ENCODE assay signal across 31 cellular contexts in the genomic region with DNA sequence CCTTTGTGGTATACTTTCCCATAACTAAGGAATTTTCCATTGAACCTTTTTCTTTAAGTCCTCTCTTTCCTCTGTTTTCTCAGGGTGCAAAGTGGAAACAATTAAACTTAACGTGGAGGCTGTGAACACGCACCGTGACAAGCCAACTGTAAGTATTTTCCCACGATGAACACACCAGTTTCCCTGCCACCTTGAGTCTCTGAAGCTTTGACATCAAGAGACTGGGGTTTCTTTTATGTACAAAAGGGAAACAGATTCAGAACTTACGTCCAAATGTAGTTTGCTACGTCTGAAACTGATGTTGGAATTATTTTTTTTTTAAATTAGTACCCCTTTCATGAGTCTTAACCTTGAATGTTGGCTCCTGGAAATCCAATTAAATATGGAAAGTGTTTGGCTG. TPM values are rescaled to one million over a fixed set of nuclear protein-coding genes. Genes with fewer than 3 reads are reported as not detected.
"Had no signal": no experiment of that assay in that cellular context is flagged by ENCODE, and none has a peak within 500 bp of the region (broad histone marks: within the 10 kb centered on the region; RNA-seq: fewer than 3 reads in every experiment).

No MANE protein-coding gene starts in this region.

- H3K4me3 ChIP-seq: esophagus squamous epithelium, psoas muscle, sigmoid colon, suprapubic skin, transverse colon had no signal

- H3K27ac Mint-ChIP-seq: dendritic cell treated with granulocyte-macrophage colony-stimulating factor and Interleukin-4, amounts not matched to agents 40 ng/mL and 50 ng/mL, for 4 days; stimulated activated memory B cell treated with anti-CD40 and anti-IgM and Interleukin-4, amounts not matched to agents 10 μg/mL and 1 μg/mL and 100 μg/mL, for 72 hours had no signal

- H3K9me3 ChIP-seq: esophagus squamous epithelium, psoas muscle, sigmoid colon, suprapubic skin, transverse colon had no signal

- DNase-seq: activated CD4-positive, alpha-beta T cell treated with anti-CD3 and anti-CD28 coated beads for 48 hours; activated CD4-positive, alpha-beta T cell treated with anti-CD3 and anti-CD28 coated beads, Interleukin-2, amount 50 U/mL, for 48 hours; activated CD8-positive, alpha-beta memory T cell treated with anti-CD3 and anti-CD28 coated beads, Interleukin-2, amount 50 U/mL, for 48 hours; activated gamma-delta T cell treated with Interleukin-2 at 50 U/mL for 16 hours; activated T-cell treated with anti-CD3 and anti-CD28 coated beads, Interleukin-2, amount 50 U/mL, for 24 hours; anterior cingulate cortex; esophagus squamous epithelium; foreskin melanocyte; left ventricle myocardium superior; mammary epithelial cell; naive B cell; occipital lobe; psoas muscle; sigmoid colon; small intestine; stimulated activated CD4-positive, alpha-beta T cell treated with anti-CD3 and anti-CD28 coated beads, Interleukin-1b, Interleukin-23, amount 100 ng/mL, for 48 hours; stimulated activated CD4-positive, alpha-beta T cell treated with anti-CD3 and anti-CD28 coated beads, Interleukin-4, amount 100 ng/mL, for 4 hours; stimulated activated CD8-positive, alpha-beta memory T cell treated with anti-CD3 and anti-CD28 coated beads, Interleukin-4, amount 100 ng/mL, for 48 hours; T-helper 1 cell; T-helper 9 cell; transverse colon; WERI-Rb-1 had no signal

- H3K27ac ChIP-seq: epithelial cell of prostate, esophagus squamous epithelium, parathyroid adenoma, psoas muscle, sigmoid colon, suprapubic skin, transverse colon, WERI-Rb-1 had no signal

- H3K9ac ChIP-seq: parathyroid adenoma had no signal

- H3K27me3 Mint-ChIP-seq: activated T-cell treated with anti-CD3 and anti-CD28 coated beads, Interleukin-2, amount 50 U/mL, for 24 hours; central memory CD8-positive, alpha-beta T cell; dendritic cell treated with granulocyte-macrophage colony-stimulating factor and Interleukin-4, amounts not matched to agents 40 ng/mL and 50 ng/mL, for 4 days; naive B cell; stimulated activated memory B cell treated with anti-CD40 and anti-IgM and Interleukin-4, amounts not matched to agents 10 μg/mL and 1 μg/mL and 100 μg/mL, for 72 hours had no signal

- H3K4me1 Mint-ChIP-seq: neural crest cell had no signal

- H3K4me3 Mint-ChIP-seq: activated T-cell treated with anti-CD3 and anti-CD28 coated beads, Interleukin-2, amount 50 U/mL, for 24 hours; activated T-helper 17 cell treated with anti-CD3 and anti-CD28 coated beads, Interleukin-2, amount 50 U/mL, for 72 hours; central memory CD8-positive, alpha-beta T cell; dendritic cell treated with granulocyte-macrophage colony-stimulating factor and Interleukin-4, amounts not matched to agents 40 ng/mL and 50 ng/mL, for 4 days; neural crest cell; stimulated activated memory B cell treated with anti-CD40 and anti-IgM and Interleukin-4, amounts not matched to agents 10 μg/mL and 1 μg/mL and 100 μg/mL, for 72 hours had no signal

- H3K4me1 ChIP-seq: parathyroid adenoma, psoas muscle, sigmoid colon had no signal

- H3K36me3 ChIP-seq: WERI-Rb-1 had no signal

- H3K9me3 Mint-ChIP-seq: activated T-cell treated with anti-CD3 and anti-CD28 coated beads, Interleukin-2, amount 50 U/mL, for 24 hours; activated T-helper 17 cell treated with anti-CD3 and anti-CD28 coated beads, Interleukin-2, amount 50 U/mL, for 72 hours; central memory CD8-positive, alpha-beta T cell; dendritic cell treated with granulocyte-macrophage colony-stimulating factor and Interleukin-4, amounts not matched to agents 40 ng/mL and 50 ng/mL, for 4 days; naive B cell; neural crest cell; stimulated activated memory B cell treated with anti-CD40 and anti-IgM and Interleukin-4, amounts not matched to agents 10 μg/mL and 1 μg/mL and 100 μg/mL, for 72 hours had no signal

- H3K27me3 ChIP-seq: esophagus squamous epithelium, sigmoid colon, suprapubic skin, transverse colon had no signal

- ATAC-seq: left ventricle myocardium superior, psoas muscle had no signal

RNA-seq across cellular contexts. Expression of a gene that starts 17.2 kb away (rescaled TPM):
- total RNA-seq: bronchial epithelial cell, left ventricle myocardium superior, mammary epithelial cell, neural crest cell, occipital lobe had no signal
- polyA plus RNA-seq: mammary epithelial cell had no signal

RNA-seq across cellular contexts. Expression of a gene that starts 32.6 kb away (rescaled TPM):
- total RNA-seq: activated T-helper 17 cell treated with anti-CD3 and anti-CD28 coated beads, Interleukin-2, amount 50 U/mL, for 72 hours; bronchial epithelial cell; left ventricle myocardium superior; mammary epithelial cell; neural crest cell; occipital lobe; sigmoid colon had no signal
- polyA plus RNA-seq: mammary epithelial cell, psoas muscle had no signal

RNA-seq across cellular contexts. Expression of a gene that starts 38.9 kb away (rescaled TPM):
- total RNA-seq: activated T-helper 17 cell treated with anti-CD3 and anti-CD28 coated beads, Interleukin-2, amount 50 U/mL, for 72 hours; occipital lobe had no signal
